11 cellular contexts compared by ENCODE assay signal in the genomic region with DNA sequence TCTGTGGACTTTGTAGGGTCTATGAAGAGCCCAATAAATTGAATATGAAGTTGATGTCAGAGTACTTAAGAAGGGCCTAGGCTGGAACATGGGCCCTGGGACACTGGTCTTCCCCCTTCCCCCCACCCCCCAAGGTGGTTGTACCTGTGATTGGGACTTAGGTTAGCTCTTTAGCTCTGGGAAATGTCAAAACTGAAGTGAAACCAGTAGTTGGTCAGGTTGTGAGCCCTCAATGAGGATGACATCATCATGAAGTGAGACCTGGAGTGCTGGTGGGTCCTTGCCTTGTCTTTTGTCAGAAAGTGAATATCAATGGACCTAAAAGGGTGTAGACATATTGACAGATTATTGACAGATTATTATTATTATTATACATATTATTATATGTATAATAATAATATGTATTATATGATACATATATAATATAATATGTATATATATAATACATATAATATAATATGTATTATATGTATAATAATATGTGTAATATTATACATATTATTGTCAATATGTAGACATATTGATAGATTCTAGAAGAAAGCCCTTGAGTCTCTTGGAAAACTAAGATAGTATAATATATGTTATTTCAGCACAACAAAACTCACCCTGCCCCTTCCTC. TPM values are rescaled to one million over a fixed set of nuclear protein-coding genes. Genes with fewer than 3 reads are reported as not detected.
DNase-seq lines count a peak whose midpoint lies in the region; ATAC-seq and TF ChIP-seq lines count a peak whose summit lies in the region.
"Had no signal": no experiment of that assay in that cellular context is flagged by ENCODE, and none has a peak within 500 bp of the region (broad histone marks: within the 10 kb centered on the region; RNA-seq: fewer than 3 reads in every experiment).

No MANE protein-coding gene starts in this region.

- H3K27me3 Mint-ChIP-seq in activated CD8-positive, alpha-beta T cell treated with anti-CD3 and anti-CD28 coated beads for 36 hours = no peaks in the 10 kb centered on the region
- no peaks in the 10 kb centered on the region for H3K27me3 Mint-ChIP-seq in T-cell

- H3K27me3 ChIP-seq in uterus = no peaks in the 10 kb centered on the region
- H3K27me3 ChIP-seq: sigmoid colon had no signal

- DNase-seq in activated CD8-positive, alpha-beta T cell treated with anti-CD3 and anti-CD28 coated beads for 36 hours = peak; percentile 45
- DNase-seq in uterus (no peak), T-cell (no peak), left cardiac atrium (no peak)
- DNase-seq in effector CD8-positive, alpha-beta T cell (lab: John Stamatoyannopoulos, UW) = no peak
- DNase-seq: caudate nucleus, NCI-H1105, sigmoid colon had no signal

- no peak for TF ChIP-seq POLR2A in uterus (IDR thresholded peaks at IDR 0.05)

- ATAC-seq in GM18508 (IDR thresholded peaks at IDR 0.05; ENCODE audit: insufficient read depth, unreplicated experiment) = peak; percentile 94
- peak; percentile 69 for ATAC-seq in GM19455 (IDR thresholded peaks at IDR 0.05; ENCODE audit: unreplicated experiment)
- ATAC-seq in HG03066 (IDR thresholded peaks at IDR 0.05; ENCODE audit: low read depth, unreplicated experiment) = peak; percentile 70
- ATAC-seq in activated CD8-positive, alpha-beta T cell treated with anti-CD3 and anti-CD28 coated beads for 36 hours = peak; percentile 64
- ATAC-seq in T-cell (replicated peaks in 1 of 4) = no peak
- no peak for ATAC-seq in left cardiac atrium

- POLR2A ChIA-PET in activated CD8-positive, alpha-beta T cell treated with anti-CD3 and anti-CD28 coated beads for 36 hours (lab: Charles Lee) = no interaction called here
- POLR2A ChIA-PET in T-cell (lab: Charles Lee) = no interaction called here

- H3K9me3 Mint-ChIP-seq in activated CD8-positive, alpha-beta T cell treated with anti-CD3 and anti-CD28 coated beads for 36 hours = no peaks in the 10 kb centered on the region
- H3K9me3 Mint-ChIP-seq in T-cell = no peaks in the 10 kb centered on the region

- H3K4me1 Mint-ChIP-seq in activated CD8-positive, alpha-beta T cell treated with anti-CD3 and anti-CD28 coated beads for 36 hours (ENCODE audit: low read depth) = peaks cover 55% of the 10 kb centered on the region
- H3K4me1 Mint-ChIP-seq in T-cell = peaks cover 52 to 63% (median 54%) of the 10 kb centered on the region in 3 donors

- CTCF ChIA-PET in activated CD8-positive, alpha-beta T cell treated with anti-CD3 and anti-CD28 coated beads for 36 hours (lab: Charles Lee) = interaction anchor here (1.0 kb wide), 1 partner anchor 12 kb away, joined by 3 read pairs; no protein-coding TSS in a partner anchor
- CTCF ChIA-PET in T-cell (lab: Charles Lee) = interaction anchor here (0.6 to 0.7 kb wide), 2 partner anchors 203 to 586 kb away, joined by 3 to 6 read pairs; no protein-coding TSS in a partner anchor

- H3K4me3 Mint-ChIP-seq in activated CD8-positive, alpha-beta T cell treated with anti-CD3 and anti-CD28 coated beads for 36 hours = no peak overlapping the region
- no peak overlapping the region for H3K4me3 Mint-ChIP-seq in T-cell

- no peaks in the 10 kb centered on the region for H3K36me3 ChIP-seq in uterus

- no peak for TF ChIP-seq CTCF in activated CD8-positive, alpha-beta T cell treated with anti-CD3 and anti-CD28 coated beads for 36 hours (IDR thresholded peaks at IDR 0.05)
- TF ChIP-seq CTCF in uterus (IDR thresholded peaks at IDR 0.05) = no peak

- H3K4me1 ChIP-seq in uterus = peaks cover 0 to 6% of the 10 kb centered on the region in 2 donors

- no peak overlapping the region for H3K27ac ChIP-seq in uterus
- H3K27ac ChIP-seq: sigmoid colon had no signal

- no peaks in the 10 kb centered on the region for H3K9me3 ChIP-seq in uterus
- H3K9me3 ChIP-seq: sigmoid colon had no signal

- H3K4me3 ChIP-seq in uterus = no peak overlapping the region
- H3K4me3 ChIP-seq: sigmoid colon had no signal

- H3K27ac Mint-ChIP-seq in activated CD8-positive, alpha-beta T cell treated with anti-CD3 and anti-CD28 coated beads for 36 hours = no peak overlapping the region
- no peak overlapping the region for H3K27ac Mint-ChIP-seq in T-cell

- intact Hi-C loops in activated CD8-positive, alpha-beta T cell treated with anti-CD3 and anti-CD28 coated beads for 36 hours (cut with micrococcal nuclease) = no loop called here
- intact Hi-C loops in uterus (cut with DNase I; ENCODE audit: low total_unique reads) (no loop called here), left cardiac atrium (cut with DNase I) (no loop called here)

- H3K36me3 Mint-ChIP-seq in activated CD8-positive, alpha-beta T cell treated with anti-CD3 and anti-CD28 coated beads for 36 hours (ENCODE audit: low read depth) = peaks cover 64% of the 10 kb centered on the region
- H3K36me3 Mint-ChIP-seq in T-cell = peaks cover 32% of the 10 kb centered on the region

RNA-seq across cellular contexts. Expression of a gene that starts 5.4 kb away (rescaled TPM):
- total RNA-seq in activated CD8-positive, alpha-beta T cell treated with anti-CD3 and anti-CD28 coated beads for 36 hours = 10 to 100 TPM; 15.3 to 16.7 TPM
- total RNA-seq in uterus (10 to 100 TPM in 1 of 4 donors, 1 to 10 TPM in 2, not detected in 1; 4.7 to 17.9 (median 8.0) TPM), T-cell (10 to 100 TPM; 11.2 to 17.1 (median 14.0) TPM), left cardiac atrium (10 to 100 TPM in 1 of 2 donors, 1 to 10 TPM in 1; 6.0 to 11.0 TPM)

RNA-seq across cellular contexts. Expression of a gene that starts 35.1 kb away (rescaled TPM):
- total RNA-seq in activated CD8-positive, alpha-beta T cell treated with anti-CD3 and anti-CD28 coated beads for 36 hours = not detected
- total RNA-seq in uterus (10 to 100 TPM in 2 of 4 donors, 1 to 10 TPM in 2; 2.0 to 26.7 (median 9.5) TPM), T-cell (under 1 TPM in 2 of 5 donors, not detected in 3; 0.12 to 0.44 TPM), left cardiac atrium (1 to 10 TPM; 3.9 to 8.6 TPM)

Comparison
In these comparisons a context has a peak if more than half of its experiments do, and no peak if none do; other contexts are left out.
1. ATAC-seq: peak in GM18508 (single experiment), GM19455 (single experiment), HG03066 (single experiment) and activated CD8-positive, alpha-beta T cell treated with anti-CD3 and anti-CD28 coated beads for 36 hours (single experiment); none in T-cell (0 of 4) and left cardiac atrium (0 of 2).